ENCODE assay signal across 1 cellular context in the genomic region with DNA sequence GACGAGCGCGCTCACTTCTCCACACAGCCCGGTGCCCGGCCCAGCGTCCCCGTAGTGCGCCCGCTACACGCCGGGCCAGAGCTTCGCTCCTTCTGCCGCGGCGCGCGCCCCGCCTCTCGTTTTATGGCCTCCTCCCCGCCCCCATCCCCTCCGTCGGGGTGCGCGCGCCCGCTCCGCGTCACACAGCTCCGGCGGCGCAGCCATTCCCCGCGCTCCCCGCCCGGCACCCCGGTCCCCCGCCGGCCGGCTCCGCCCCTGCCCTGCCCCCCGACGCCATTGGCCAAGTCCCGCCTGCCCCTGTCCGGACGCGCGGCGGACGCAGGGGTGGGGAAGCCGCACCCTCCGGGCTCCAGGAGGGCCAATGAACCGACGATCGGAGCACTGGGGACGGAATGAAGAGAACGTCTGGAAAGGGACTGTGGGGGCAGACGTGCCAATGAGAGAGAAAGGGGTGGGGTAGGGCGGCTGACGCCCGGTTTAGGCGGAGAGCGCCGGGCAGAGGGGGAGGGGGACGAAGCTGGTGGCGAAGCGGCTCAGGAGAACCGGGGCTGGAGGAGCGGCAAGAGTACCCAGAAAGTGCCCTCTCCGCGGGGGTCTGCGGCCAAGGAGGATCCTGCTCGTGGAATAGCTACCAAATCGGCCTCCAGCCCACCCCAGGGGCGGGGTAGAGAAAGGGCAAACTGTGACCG.
TF ChIP-seq lines count a peak whose summit lies in the region.

A gene with protein sequence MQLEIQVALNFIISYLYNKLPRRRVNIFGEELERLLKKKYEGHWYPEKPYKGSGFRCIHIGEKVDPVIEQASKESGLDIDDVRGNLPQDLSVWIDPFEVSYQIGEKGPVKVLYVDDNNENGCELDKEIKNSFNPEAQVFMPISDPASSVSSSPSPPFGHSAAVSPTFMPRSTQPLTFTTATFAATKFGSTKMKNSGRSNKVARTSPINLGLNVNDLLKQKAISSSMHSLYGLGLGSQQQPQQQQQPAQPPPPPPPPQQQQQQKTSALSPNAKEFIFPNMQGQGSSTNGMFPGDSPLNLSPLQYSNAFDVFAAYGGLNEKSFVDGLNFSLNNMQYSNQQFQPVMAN (minus strand): TSS at position 94 of the 689 bp plus-strand sequence. CDS start 2,337 bp downstream, outside the sequence.

TF ChIP-seq in HEK293, 187 proteins besides CTCF, POLR2A, EP300 and RAD21 (continued from another document and continues in another):
- TF ChIP-seq, protein P1, sequence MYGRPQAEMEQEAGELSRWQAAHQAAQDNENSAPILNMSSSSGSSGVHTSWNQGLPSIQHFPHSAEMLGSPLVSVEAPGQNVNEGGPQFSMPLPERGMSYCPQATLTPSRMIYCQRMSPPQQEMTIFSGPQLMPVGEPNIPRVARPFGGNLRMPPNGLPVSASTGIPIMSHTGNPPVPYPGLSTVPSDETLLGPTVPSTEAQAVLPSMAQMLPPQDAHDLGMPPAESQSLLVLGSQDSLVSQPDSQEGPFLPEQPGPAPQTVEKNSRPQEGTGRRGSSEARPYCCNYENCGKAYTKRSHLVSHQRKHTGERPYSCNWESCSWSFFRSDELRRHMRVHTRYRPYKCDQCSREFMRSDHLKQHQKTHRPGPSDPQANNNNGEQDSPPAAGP (tag by site-specific recombination; IDR thresholded peaks at IDR 0.05) = peak; percentile 96
- TF ChIP-seq, protein P2, sequence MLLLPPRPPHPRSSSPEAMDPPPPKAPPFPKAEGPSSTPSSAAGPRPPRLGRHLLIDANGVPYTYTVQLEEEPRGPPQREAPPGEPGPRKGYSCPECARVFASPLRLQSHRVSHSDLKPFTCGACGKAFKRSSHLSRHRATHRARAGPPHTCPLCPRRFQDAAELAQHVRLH (tag by site-specific recombination; IDR thresholded peaks at IDR 0.05) = peak; percentile 62
- peak; percentile 78; the same call in 1 of the 2 replicates for TF ChIP-seq KLF7 (tag by site-specific recombination; IDR thresholded peaks at IDR 0.05; ENCODE audit: borderline replicate concordance)
- no peak for TF ChIP-seq ZNF274 (IDR thresholded peaks at IDR 0.05; ENCODE audit: low read length)
- no peak for TF ChIP-seq ZNF274 (tag by site-specific recombination; IDR thresholded peaks at IDR 0.05; ENCODE audit: borderline replicate concordance)
- TF ChIP-seq ZNF114 (tag by site-specific recombination; IDR thresholded peaks at IDR 0.05) = no peak
- no peak for TF ChIP-seq OSR2 (tag by site-specific recombination; IDR thresholded peaks at IDR 0.05)
- TF ChIP-seq, protein P3, sequence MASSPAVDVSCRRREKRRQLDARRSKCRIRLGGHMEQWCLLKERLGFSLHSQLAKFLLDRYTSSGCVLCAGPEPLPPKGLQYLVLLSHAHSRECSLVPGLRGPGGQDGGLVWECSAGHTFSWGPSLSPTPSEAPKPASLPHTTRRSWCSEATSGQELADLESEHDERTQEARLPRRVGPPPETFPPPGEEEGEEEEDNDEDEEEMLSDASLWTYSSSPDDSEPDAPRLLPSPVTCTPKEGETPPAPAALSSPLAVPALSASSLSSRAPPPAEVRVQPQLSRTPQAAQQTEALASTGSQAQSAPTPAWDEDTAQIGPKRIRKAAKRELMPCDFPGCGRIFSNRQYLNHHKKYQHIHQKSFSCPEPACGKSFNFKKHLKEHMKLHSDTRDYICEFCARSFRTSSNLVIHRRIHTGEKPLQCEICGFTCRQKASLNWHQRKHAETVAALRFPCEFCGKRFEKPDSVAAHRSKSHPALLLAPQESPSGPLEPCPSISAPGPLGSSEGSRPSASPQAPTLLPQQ (tag by site-specific recombination; IDR thresholded peaks at IDR 0.05) = no peak; the same call in 1 of the 2 replicates
- no peak for TF ChIP-seq ZIC2 (tag by site-specific recombination; IDR thresholded peaks at IDR 0.05)
- TF ChIP-seq, protein P4, sequence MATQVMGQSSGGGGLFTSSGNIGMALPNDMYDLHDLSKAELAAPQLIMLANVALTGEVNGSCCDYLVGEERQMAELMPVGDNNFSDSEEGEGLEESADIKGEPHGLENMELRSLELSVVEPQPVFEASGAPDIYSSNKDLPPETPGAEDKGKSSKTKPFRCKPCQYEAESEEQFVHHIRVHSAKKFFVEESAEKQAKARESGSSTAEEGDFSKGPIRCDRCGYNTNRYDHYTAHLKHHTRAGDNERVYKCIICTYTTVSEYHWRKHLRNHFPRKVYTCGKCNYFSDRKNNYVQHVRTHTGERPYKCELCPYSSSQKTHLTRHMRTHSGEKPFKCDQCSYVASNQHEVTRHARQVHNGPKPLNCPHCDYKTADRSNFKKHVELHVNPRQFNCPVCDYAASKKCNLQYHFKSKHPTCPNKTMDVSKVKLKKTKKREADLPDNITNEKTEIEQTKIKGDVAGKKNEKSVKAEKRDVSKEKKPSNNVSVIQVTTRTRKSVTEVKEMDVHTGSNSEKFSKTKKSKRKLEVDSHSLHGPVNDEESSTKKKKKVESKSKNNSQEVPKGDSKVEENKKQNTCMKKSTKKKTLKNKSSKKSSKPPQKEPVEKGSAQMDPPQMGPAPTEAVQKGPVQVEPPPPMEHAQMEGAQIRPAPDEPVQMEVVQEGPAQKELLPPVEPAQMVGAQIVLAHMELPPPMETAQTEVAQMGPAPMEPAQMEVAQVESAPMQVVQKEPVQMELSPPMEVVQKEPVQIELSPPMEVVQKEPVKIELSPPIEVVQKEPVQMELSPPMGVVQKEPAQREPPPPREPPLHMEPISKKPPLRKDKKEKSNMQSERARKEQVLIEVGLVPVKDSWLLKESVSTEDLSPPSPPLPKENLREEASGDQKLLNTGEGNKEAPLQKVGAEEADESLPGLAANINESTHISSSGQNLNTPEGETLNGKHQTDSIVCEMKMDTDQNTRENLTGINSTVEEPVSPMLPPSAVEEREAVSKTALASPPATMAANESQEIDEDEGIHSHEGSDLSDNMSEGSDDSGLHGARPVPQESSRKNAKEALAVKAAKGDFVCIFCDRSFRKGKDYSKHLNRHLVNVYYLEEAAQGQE (tag by site-specific recombination; IDR thresholded peaks at IDR 0.05) = peak; percentile 48; the same call in 1 of the 2 replicates
- TF ChIP-seq, protein P5, sequence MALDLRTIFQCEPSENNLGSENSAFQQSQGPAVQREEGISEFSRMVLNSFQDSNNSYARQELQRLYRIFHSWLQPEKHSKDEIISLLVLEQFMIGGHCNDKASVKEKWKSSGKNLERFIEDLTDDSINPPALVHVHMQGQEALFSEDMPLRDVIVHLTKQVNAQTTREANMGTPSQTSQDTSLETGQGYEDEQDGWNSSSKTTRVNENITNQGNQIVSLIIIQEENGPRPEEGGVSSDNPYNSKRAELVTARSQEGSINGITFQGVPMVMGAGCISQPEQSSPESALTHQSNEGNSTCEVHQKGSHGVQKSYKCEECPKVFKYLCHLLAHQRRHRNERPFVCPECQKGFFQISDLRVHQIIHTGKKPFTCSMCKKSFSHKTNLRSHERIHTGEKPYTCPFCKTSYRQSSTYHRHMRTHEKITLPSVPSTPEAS (tag by site-specific recombination; IDR thresholded peaks at IDR 0.05) = no peak
- TF ChIP-seq BCL11B (tag by site-specific recombination; IDR thresholded peaks at IDR 0.05; ENCODE audit: low read depth) = peak; percentile 96
- 0 out of 2 replicates have a peak, but pooled peaks have one; percentile 8 for TF ChIP-seq ZNF585B (tag by site-specific recombination; IDR thresholded peaks at IDR 0.05)
- TF ChIP-seq, protein P6, sequence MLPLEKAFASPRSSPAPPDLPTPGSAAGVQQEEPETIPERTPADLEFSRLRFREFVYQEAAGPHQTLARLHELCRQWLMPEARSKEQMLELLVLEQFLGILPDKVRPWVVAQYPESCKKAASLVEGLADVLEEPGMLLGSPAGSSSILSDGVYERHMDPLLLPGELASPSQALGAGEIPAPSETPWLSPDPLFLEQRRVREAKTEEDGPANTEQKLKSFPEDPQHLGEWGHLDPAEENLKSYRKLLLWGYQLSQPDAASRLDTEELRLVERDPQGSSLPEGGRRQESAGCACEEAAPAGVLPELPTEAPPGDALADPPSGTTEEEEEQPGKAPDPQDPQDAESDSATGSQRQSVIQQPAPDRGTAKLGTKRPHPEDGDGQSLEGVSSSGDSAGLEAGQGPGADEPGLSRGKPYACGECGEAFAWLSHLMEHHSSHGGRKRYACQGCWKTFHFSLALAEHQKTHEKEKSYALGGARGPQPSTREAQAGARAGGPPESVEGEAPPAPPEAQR (tag by site-specific recombination; IDR thresholded peaks at IDR 0.05) = no peak
- peak; percentile 99 for TF ChIP-seq ZBTB8A (tag by site-specific recombination; IDR thresholded peaks at IDR 0.05)
- peak; percentile 69 for TF ChIP-seq ZFP37 (tag by site-specific recombination; IDR thresholded peaks at IDR 0.05)
- TF ChIP-seq KLF8 (tag by site-specific recombination; IDR thresholded peaks at IDR 0.05) = peak; percentile 98
- TF ChIP-seq ZNF394 (tag by site-specific recombination; IDR thresholded peaks at IDR 0.05; ENCODE audit: borderline replicate concordance) = 0 out of 2 replicates have a peak, but pooled peaks have one; percentile 37
- no peak for TF ChIP-seq ZNF426 (tag by site-specific recombination; IDR thresholded peaks at IDR 0.05)
- TF ChIP-seq, protein P7, sequence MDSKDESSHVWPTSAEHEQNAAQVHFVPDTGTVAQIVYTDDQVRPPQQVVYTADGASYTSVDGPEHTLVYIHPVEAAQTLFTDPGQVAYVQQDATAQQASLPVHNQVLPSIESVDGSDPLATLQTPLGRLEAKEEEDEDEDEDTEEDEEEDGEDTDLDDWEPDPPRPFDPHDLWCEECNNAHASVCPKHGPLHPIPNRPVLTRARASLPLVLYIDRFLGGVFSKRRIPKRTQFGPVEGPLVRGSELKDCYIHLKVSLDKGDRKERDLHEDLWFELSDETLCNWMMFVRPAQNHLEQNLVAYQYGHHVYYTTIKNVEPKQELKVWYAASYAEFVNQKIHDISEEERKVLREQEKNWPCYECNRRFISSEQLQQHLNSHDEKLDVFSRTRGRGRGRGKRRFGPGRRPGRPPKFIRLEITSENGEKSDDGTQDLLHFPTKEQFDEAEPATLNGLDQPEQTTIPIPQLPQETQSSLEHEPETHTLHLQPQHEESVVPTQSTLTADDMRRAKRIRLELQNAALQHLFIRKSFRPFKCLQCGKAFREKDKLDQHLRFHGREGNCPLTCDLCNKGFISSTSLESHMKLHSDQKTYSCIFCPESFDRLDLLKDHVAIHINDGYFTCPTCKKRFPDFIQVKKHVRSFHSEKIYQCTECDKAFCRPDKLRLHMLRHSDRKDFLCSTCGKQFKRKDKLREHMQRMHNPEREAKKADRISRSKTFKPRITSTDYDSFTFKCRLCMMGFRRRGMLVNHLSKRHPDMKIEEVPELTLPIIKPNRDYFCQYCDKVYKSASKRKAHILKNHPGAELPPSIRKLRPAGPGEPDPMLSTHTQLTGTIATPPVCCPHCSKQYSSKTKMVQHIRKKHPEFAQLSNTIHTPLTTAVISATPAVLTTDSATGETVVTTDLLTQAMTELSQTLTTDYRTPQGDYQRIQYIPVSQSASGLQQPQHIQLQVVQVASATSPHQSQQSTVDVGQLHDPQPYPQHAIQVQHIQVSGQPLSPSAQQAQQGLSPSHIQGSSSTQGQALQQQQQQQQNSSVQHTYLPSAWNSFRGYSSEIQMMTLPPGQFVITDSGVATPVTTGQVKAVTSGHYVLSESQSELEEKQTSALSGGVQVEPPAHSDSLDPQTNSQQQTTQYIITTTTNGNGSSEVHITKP (tag by site-specific recombination; IDR thresholded peaks at IDR 0.05) = peak; percentile 90
- peak; percentile 64 for TF ChIP-seq IKZF3 (tag by site-specific recombination; IDR thresholded peaks at IDR 0.05)
- peak; percentile 21; the same call in 1 of the 2 replicates for TF ChIP-seq ZSCAN16 (tag by site-specific recombination; IDR thresholded peaks at IDR 0.05)
- peak; percentile 30 for TF ChIP-seq ZFHX2 (tag by site-specific recombination; conservative IDR thresholded peaks at IDR 0.05)
- no peak for TF ChIP-seq RBAK (tag by site-specific recombination; IDR thresholded peaks at IDR 0.05)
- TF ChIP-seq ZNF701 (tag by site-specific recombination; IDR thresholded peaks at IDR 0.05) = no peak
- peak; percentile 16; the same call in 1 of the 2 replicates for TF ChIP-seq ZNF335 (tag by site-specific recombination; conservative IDR thresholded peaks at IDR 0.05)
- no peak for TF ChIP-seq HOXD13 (CRISPR knock-in tag; IDR thresholded peaks at IDR 0.05; ENCODE audit: borderline replicate concordance)
- TF ChIP-seq, protein P8, sequence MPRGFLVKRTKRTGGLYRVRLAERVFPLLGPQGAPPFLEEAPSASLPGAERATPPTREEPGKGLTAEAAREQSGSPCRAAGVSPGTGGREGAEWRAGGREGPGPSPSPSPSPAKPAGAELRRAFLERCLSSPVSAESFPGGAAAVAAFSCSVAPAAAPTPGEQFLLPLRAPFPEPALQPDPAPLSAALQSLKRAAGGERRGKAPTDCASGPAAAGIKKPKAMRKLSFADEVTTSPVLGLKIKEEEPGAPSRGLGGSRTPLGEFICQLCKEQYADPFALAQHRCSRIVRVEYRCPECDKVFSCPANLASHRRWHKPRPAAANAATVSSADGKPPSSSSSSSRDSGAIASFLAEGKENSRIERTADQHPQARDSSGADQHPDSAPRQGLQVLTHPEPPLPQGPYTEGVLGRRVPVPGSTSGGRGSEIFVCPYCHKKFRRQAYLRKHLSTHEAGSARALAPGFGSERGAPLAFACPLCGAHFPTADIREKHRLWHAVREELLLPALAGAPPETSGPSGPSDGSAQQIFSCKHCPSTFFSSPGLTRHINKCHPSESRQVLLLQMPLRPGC (tag by site-specific recombination; IDR thresholded peaks at IDR 0.05) = peak; percentile 36
- no peak for TF ChIP-seq ZNF658 (tag by site-specific recombination; IDR thresholded peaks at IDR 0.05)
- TF ChIP-seq, protein P9, sequence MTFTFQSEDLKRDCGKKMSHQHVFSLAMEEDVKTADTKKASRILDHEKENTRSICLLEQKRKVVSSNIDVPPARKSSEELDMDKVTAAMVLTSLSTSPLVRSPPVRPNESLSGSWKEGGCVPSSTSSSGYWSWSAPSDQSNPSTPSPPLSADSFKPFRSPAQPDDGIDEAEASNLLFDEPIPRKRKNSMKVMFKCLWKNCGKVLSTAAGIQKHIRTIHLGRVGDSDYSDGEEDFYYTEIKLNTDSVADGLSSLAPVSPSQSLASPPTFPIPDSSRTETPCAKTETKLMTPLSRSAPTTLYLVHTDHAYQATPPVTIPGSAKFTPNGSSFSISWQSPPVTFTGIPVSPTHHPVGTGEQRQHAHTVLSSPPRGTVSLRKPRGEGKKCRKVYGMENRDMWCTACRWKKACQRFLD (tag by site-specific recombination; IDR thresholded peaks at IDR 0.05) = no peak
- no peak for TF ChIP-seq WT1 (tag by site-specific recombination; IDR thresholded peaks at IDR 0.05)
- no peak for TF ChIP-seq ZNF37A (tag by site-specific recombination; IDR thresholded peaks at IDR 0.05)
- TF ChIP-seq ZBTB17 (tag by site-specific recombination; IDR thresholded peaks at IDR 0.05) = peak; percentile 82
- TF ChIP-seq FEZF1 (tag by site-specific recombination; IDR thresholded peaks at IDR 0.05) = no peak
- peak; percentile 99 for TF ChIP-seq GLIS2 (tag by site-specific recombination; IDR thresholded peaks at IDR 0.05)
- TF ChIP-seq ZNF473 (tag by site-specific recombination; IDR thresholded peaks at IDR 0.05) = no peak
- TF ChIP-seq ZNF837 (tag by site-specific recombination; IDR thresholded peaks at IDR 0.05) = no peak
- TF ChIP-seq YY1 (tag by site-specific recombination; IDR thresholded peaks at IDR 0.05) = peak; percentile 64; the same call in 1 of the 2 replicates
- TF ChIP-seq ZNF707 (tag by site-specific recombination; IDR thresholded peaks at IDR 0.05) = no peak
- no peak for TF ChIP-seq ZNF654 (tag by site-specific recombination; IDR thresholded peaks at IDR 0.05; ENCODE audit: low read depth)
